ENCODE assay signal across 22 cellular contexts in genomic region chr10:59300386-59300785, GRCh38.
"Had no signal": no experiment of that assay in that cellular context is flagged by ENCODE, and none has a peak within 500 bp of the region (broad histone marks: within the 10 kb centered on the region; RNA-seq: fewer than 3 reads in every experiment).

No MANE protein-coding gene starts in this region.

- H3K79me2 ChIP-seq: hepatocyte had no signal

- H2AFZ ChIP-seq: hepatocyte had no signal

- H3K36me3 ChIP-seq: gastroesophageal sphincter, lower lobe of right lung, neutrophil, pancreas, right atrium auricular region, tibial artery had no signal

- H3K4me1 ChIP-seq: lower lobe of right lung, pancreas had no signal

- DNase-seq: effector memory CD4-positive, alpha-beta T cell; foreskin keratinocyte; heart left ventricle; left ventricle myocardium superior; lower lobe of right lung; natural killer cell; pancreas; stimulated activated CD4-positive, alpha-beta T cell treated with anti-CD3 and anti-CD28 coated beads, Interleukin-12 subunit alpha, Interleukin-12 subunit beta, amount 100 ng/mL, for 4 hours; stimulated activated CD4-positive, alpha-beta T cell treated with anti-CD3 and anti-CD28 coated beads, Interleukin-1b, Interleukin-23, amount 100 ng/mL, for 48 hours; stimulated activated CD4-positive, alpha-beta T cell treated with anti-CD3 and anti-CD28 coated beads, Interleukin-4, amount 100 ng/mL, for 1 hour; stimulated activated CD8-positive, alpha-beta memory T cell treated with anti-CD3 and anti-CD28 coated beads, Interleukin-4, amount 100 ng/mL, for 48 hours; stimulated activated naive CD4-positive, alpha-beta T cell; stimulated activated naive CD8-positive, alpha-beta T cell treated with anti-CD3 and anti-CD28 coated beads, Interleukin-15, amount 100 ng/mL, for 72 hours; testis; tibial artery had no signal

- H3K27ac ChIP-seq: foreskin keratinocyte, heart left ventricle, hepatocyte, lower lobe of right lung, neutrophil, pancreas, right atrium auricular region, testis, tibial artery had no signal

- ATAC-seq: foreskin keratinocyte; gastroesophageal sphincter; heart left ventricle; left ventricle myocardium superior; lower lobe of right lung; natural killer cell; pancreas; sciatic nerve; stimulated activated naive CD8-positive, alpha-beta T cell treated with anti-CD3 and anti-CD28 coated beads, Interleukin-15, amount 100 ng/mL, for 72 hours had no signal

- H3K4me3 ChIP-seq: esophagus muscularis mucosa, gastroesophageal sphincter, heart left ventricle, hepatocyte, lower lobe of right lung, pancreas, right atrium auricular region, smooth muscle cell, testis, tibial artery had no signal

- H3K27me3 ChIP-seq: esophagus muscularis mucosa, foreskin keratinocyte, gastroesophageal sphincter, heart left ventricle, hepatocyte, neutrophil, pancreas, right atrium auricular region, testis, tibial artery had no signal

- H3K9me3 ChIP-seq: esophagus muscularis mucosa, gastroesophageal sphincter, heart left ventricle, lower lobe of right lung, neutrophil, pancreas, right atrium auricular region, testis, tibial artery had no signal

- H3K4me2 ChIP-seq: hepatocyte, smooth muscle cell had no signal
